ENCODE assay signal across 28 cellular contexts in genomic region chr4:566508-567295, GRCh38. TPM values are rescaled to one million over a fixed set of nuclear protein-coding genes. Genes with fewer than 3 reads are reported as not detected.
DNase-seq lines count a peak whose midpoint lies in the region; ATAC-seq, FAIRE-seq and TF ChIP-seq lines count a peak whose summit lies in the region.
"Had no signal": no experiment of that assay in that cellular context is flagged by ENCODE, and none has a peak within 500 bp of the region (broad histone marks: within the 10 kb centered on the region; RNA-seq: fewer than 3 reads in every experiment).

No MANE protein-coding gene starts in this region.

- FAIRE-seq in D721Med (lab: Jason Lieb, UNC): no peak
- FAIRE-seq: GM18507, small intestine had no signal

- H3K27me3 ChIP-seq in IMR-90 (ENCODE audit: control insufficient read depth, insufficient read depth, low read length) (no peaks in the 10 kb centered on the region; the same call in 1 of the 2 replicates), Peyer's patch (no peaks in the 10 kb centered on the region), psoas muscle (ENCODE audit: insufficient read depth in 3 of 3, low read length in 2 of 3) (peaks cover 0 to 25% (median 2%) of the 10 kb centered on the region in 3 donors), body of pancreas (no peaks in the 10 kb centered on the region)

- H3K23ac ChIP-seq in IMR-90 (ENCODE audit: low read depth, low read length): no peak overlapping the region

- H3K9me1 ChIP-seq in IMR-90 (ENCODE audit: insufficient read depth, low read length): no peaks in the 10 kb centered on the region

- H3K9me3 ChIP-seq in IMR-90 (ENCODE audit: control insufficient read depth, insufficient read depth, low read length) (peaks cover 3% of the 10 kb centered on the region; the same call in 1 of the 2 replicates), Peyer's patch (no peaks in the 10 kb centered on the region), psoas muscle (no peaks in the 10 kb centered on the region), body of pancreas (no peaks in the 10 kb centered on the region)

- DNase-seq in AG08395 (ENCODE audit: low spot score) (peak; percentile 21), D721Med (ENCODE audit: insufficient read length, low spot score) (peak; percentile 53), IMR-90 (peak; percentile 5), hepatic stellate cell (ENCODE audit: low spot score) (peak; percentile 45), Peyer's patch (no peak), psoas muscle (no peak), body of pancreas (no peak)
- DNase-seq: activated CD4-positive, alpha-beta T cell treated with anti-CD3 and anti-CD28 coated beads, Interleukin-2, amount 10 ng/mL, durations not matched to agents 24 days and 14 days; activated naive CD4-positive, alpha-beta T cell treated with anti-CD3 and anti-CD28 coated beads, Interleukin-2, amount 50 U/mL, for 16 hours; activated T-cell treated with anti-CD3 and anti-CD28 coated beads, Interleukin-2, amount 50 U/mL, for 48 hours; Calu3; dermis blood vessel endothelial cell; GM23248; NCI-H1417 treated with DMSO at 0.1 percent for 48 hours; occipital lobe; retina; small intestine; stimulated activated CD4-positive, alpha-beta T cell treated with anti-CD3 and anti-CD28 coated beads, Interleukin-2, amount 100 ng/mL, for 24 hours; WERI-Rb-1 had no signal

- H3K9ac ChIP-seq in IMR-90 (ENCODE audit: low read depth, low read length): no peak overlapping the region
- H3K9ac ChIP-seq: GM23248 had no signal

- no peak overlapping the region for H2BK15ac ChIP-seq in IMR-90 (ENCODE audit: low read depth, low read length)

- ATAC-seq in IMR-90 (ENCODE audit: low read depth) (no peak; the same call in 1 of the 2 replicates), GM21381 (IDR thresholded peaks at IDR 0.05; ENCODE audit: unreplicated experiment) (no peak), psoas muscle (no peak), body of pancreas (no peak)
- ATAC-seq: stimulated activated effector memory CD8-positive, alpha-beta T cell treated with anti-CD3 and anti-CD28 coated beads, Interleukin-12 subunit alpha, Interleukin-12 subunit beta, amount 100 ng/mL, for 72 hours had no signal

- TF ChIP-seq CTCF in D721Med (IDR thresholded peaks at IDR 0.05; ENCODE audit: insufficient read depth, missing control alignments) (no peak), IMR-90 (conservative IDR thresholded peaks at IDR 0.05; ENCODE audit: low read depth, low read length) (no peak), Peyer's patch (IDR thresholded peaks at IDR 0.05) (no peak), psoas muscle (IDR thresholded peaks at IDR 0.05) (no peak), body of pancreas (IDR thresholded peaks at IDR 0.05) (no peak)

- no peak overlapping the region for H2BK120ac ChIP-seq in IMR-90 (ENCODE audit: low read depth, low read length)

- 10% methylated on average over 2 of the region's 2 CpGs; no CpG with 5 or more reads in 1 of the 2 experiments for WGBS in IMR-90 (ENCODE audit: extremely low coverage in 2 of 2, insufficient read length in 1 of 2), 2 experiments
- WGBS in psoas muscle, 3 donors: 47 to 61% (median 51%) methylated on average over 2 of the region's 2 CpGs
- 29 to 50% methylated on average over 1 to 2 of the region's 2 CpGs for WGBS in body of pancreas, 2 donors

- CTCF ChIA-PET in IMR-90 (lab: Yijun Ruan, JAX): no interaction called here

- no peaks in the 10 kb centered on the region for H3K79me1 ChIP-seq in IMR-90 (ENCODE audit: low read depth in 1 of 2, low read length in 2 of 2)

- no peak overlapping the region for H3K56ac ChIP-seq in IMR-90 (ENCODE audit: extremely low read depth, insufficient read depth, low read length)

- H3K4me2 ChIP-seq in IMR-90 (ENCODE audit: low read depth, low read length): no peak overlapping the region

- no TSS peak for BruUV-seq in IMR-90 (replicated peaks; lab: Mats Ljungman, UMichigan)

- no peak overlapping the region for H3K14ac ChIP-seq in IMR-90 (replicated peaks; ENCODE audit: low read depth, low read length)

- no peak overlapping the region for H3K4me3 ChIP-seq in IMR-90 (ENCODE audit: insufficient read depth, low read depth, low read length)
- no peak overlapping the region for H3K4me3 ChIP-seq in Peyer's patch
- H3K4me3 ChIP-seq in psoas muscle: no peak overlapping the region
- no peak overlapping the region for H3K4me3 ChIP-seq in body of pancreas
- H3K4me3 ChIP-seq: GM23248 had no signal

- H4K8ac ChIP-seq in IMR-90 (ENCODE audit: low read depth in 2 of 2, low read length in 2 of 2): no peak overlapping the region

- no peak overlapping the region for H2AK9ac ChIP-seq in IMR-90 (replicated peaks; ENCODE audit: low read depth, low read length, poor library complexity)

- no peak overlapping the region for H4K5ac ChIP-seq in IMR-90 (ENCODE audit: low read depth, low read length)

- no peak overlapping the region for H3K4ac ChIP-seq in IMR-90 (ENCODE audit: low read depth, low read length)

- H3K27ac ChIP-seq in IMR-90 (ENCODE audit: insufficient read depth, low read length) (no peak overlapping the region), Peyer's patch (no peak overlapping the region), psoas muscle (no peak overlapping the region), body of pancreas (no peak overlapping the region)
- H3K27ac ChIP-seq: GM23248, WERI-Rb-1 had no signal

- no peak overlapping the region for H2BK20ac ChIP-seq in IMR-90 (ENCODE audit: low read depth, low read length)

- no peak overlapping the region for H2AFZ ChIP-seq in IMR-90 (replicated peaks; ENCODE audit: low read length, poor library complexity)
- H2AFZ ChIP-seq: GM23248 had no signal

- peaks cover 3% of the 10 kb centered on the region; the same call in 1 of the 2 replicates for H4K20me1 ChIP-seq in IMR-90 (ENCODE audit: insufficient read depth, low read length)

- POLR2A ChIA-PET in IMR-90 (lab: Charles Lee; ENCODE audit: unreplicated experiment): no interaction called here

- H3K4me1 ChIP-seq in IMR-90 (ENCODE audit: control insufficient read depth, insufficient read depth, low read length) (no peaks in the 10 kb centered on the region), Peyer's patch (no peaks in the 10 kb centered on the region), psoas muscle (no peaks in the 10 kb centered on the region), body of pancreas (no peaks in the 10 kb centered on the region)

- TF ChIP-seq POLR2A in IMR-90 (IDR thresholded peaks at IDR 0.05; ENCODE audit: low read depth, low read length) (no peak), Peyer's patch (IDR thresholded peaks at IDR 0.05) (no peak), body of pancreas (IDR thresholded peaks at IDR 0.05) (no peak)

- in situ Hi-C loops in IMR-90 (cut with MboI; ENCODE audit: low sequenced_read_pairs): no loop called here

- no peak overlapping the region for H4K91ac ChIP-seq in IMR-90 (ENCODE audit: insufficient read depth, low read depth, low read length)

- H3K18ac ChIP-seq in IMR-90 (ENCODE audit: low read depth, low read length): no peak overlapping the region

- H2BK5ac ChIP-seq in IMR-90 (ENCODE audit: low read depth, low read length, poor library complexity, severe bottlenecking): no peak overlapping the region

- no peak for TF ChIP-seq RAD21 in IMR-90 (IDR thresholded peaks at IDR 0.05; ENCODE audit: low read length)

- H3K36me3 ChIP-seq in IMR-90 (ENCODE audit: control insufficient read depth, insufficient read depth, low read length) (no peaks in the 10 kb centered on the region), Peyer's patch (no peaks in the 10 kb centered on the region), psoas muscle (ENCODE audit: insufficient read depth in 1 of 2, low read depth in 1 of 2) (no peaks in the 10 kb centered on the region), body of pancreas (replicated peaks in 1 of 2; ENCODE audit: insufficient read depth in 1 of 2, low read depth in 2 of 2) (no peaks in the 10 kb centered on the region)
- H3K36me3 ChIP-seq: WERI-Rb-1 had no signal

- H2AK5ac ChIP-seq in IMR-90 (ENCODE audit: low read depth, low read length): no peak overlapping the region

- dilution Hi-C loops in IMR-90 (cut with HindIII; ENCODE audit: low sequenced_read_pairs, unreplicated experiment): no loop called here

- intact Hi-C loops in IMR-90 (cut with micrococcal nuclease): no loop called here
- intact Hi-C loops in psoas muscle (cut with DNase I): no loop called here
- intact Hi-C loops in body of pancreas (cut with DNase I): no loop called here

TF ChIP-seq in IMR-90, 13 proteins besides CTCF, POLR2A, EP300 and RAD21 (continues in another document):
- no peak for TF ChIP-seq MXI1 (IDR thresholded peaks at IDR 0.05; ENCODE audit: borderline replicate concordance, low read depth, low read length)
- no peak for TF ChIP-seq RFX5 (IDR thresholded peaks at IDR 0.05; ENCODE audit: low read depth, low read length)
- no peak for TF ChIP-seq SMC3 (IDR thresholded peaks at IDR 0.05; ENCODE audit: low read depth, low read length)
- no peak for TF ChIP-seq ELK1 (IDR thresholded peaks at IDR 0.05; ENCODE audit: borderline replicate concordance, low read depth, low read length)
- TF ChIP-seq CEBPB (IDR thresholded peaks at IDR 0.05; ENCODE audit: low read depth, low read length): no peak
- TF ChIP-seq NFE2L2 (IDR thresholded peaks at IDR 0.05; ENCODE audit: low read depth, low read length): no peak

RNA-seq across cellular contexts. Expression of gene TMEM271, which starts 9.4 kb away (rescaled TPM):
- not detected in 2 replicates for total RNA-seq in IMR-90 (2012; rRNA removed)
- not detected in 2 replicates for polyA plus RNA-seq in IMR-90 (2012; rRNA removed)
- not detected in 2 replicates for polyA plus RNA-seq in IMR-90 (2012; cell fraction: cytosol; rRNA removed)
- not detected in 2 replicates for polyA plus RNA-seq in IMR-90 (2012; cell fraction: nucleus; rRNA removed; ENCODE audit: low replicate concordance)
- not detected for total RNA-seq in Peyer's patch
- not detected for total RNA-seq in psoas muscle
- not detected for polyA plus RNA-seq in psoas muscle
- not detected for total RNA-seq in body of pancreas
- total RNA-seq: activated CD4-positive, alpha-beta T cell treated with anti-CD3 and anti-CD28 coated beads, Interleukin-2, amount 10 ng/mL, durations not matched to agents 24 days and 14 days; Calu3; dermis blood vessel endothelial cell; glomerular endothelial cell; GM23248; M059J; NCI-H460; RPMI7951; T-helper 2 cell treated with Interferon-gamma antibody and Interleukin-4, amounts not matched to agents 100 ng/mL and 5 ng/mL, for 36 hours had no signal
- polyA plus RNA-seq: CD14-positive monocyte, GM23248 had no signal

RNA-seq across cellular contexts. Expression of gene PDE6B, which starts 58.7 kb away (rescaled TPM):
- total RNA-seq in IMR-90 (2012; rRNA removed): under 0.01 TPM in 1 of 2 replicates, not detected in the other
- not detected in 2 replicates for polyA plus RNA-seq in IMR-90 (2012; rRNA removed)
- polyA plus RNA-seq in IMR-90 (2012; cell fraction: cytosol; rRNA removed): 0.10 TPM in 1 of 2 replicates, not detected in the other
- polyA plus RNA-seq in IMR-90 (2012; cell fraction: nucleus; rRNA removed; ENCODE audit: low replicate concordance): 0.02 and 0.13 TPM in 2 replicates
- 1 to 10 TPM in 2 of 4 donors, under 1 TPM in 1, not detected in 1; 0.27 to 1.8 (median 1.4) TPM for total RNA-seq in Peyer's patch
- under 1 TPM in 3 of 4 donors, not detected in 1; 0.30 to 0.39 (median 0.32) TPM for total RNA-seq in psoas muscle
- under 1 TPM; 0.03 to 0.48 (median 0.09) TPM for polyA plus RNA-seq in psoas muscle
- total RNA-seq in body of pancreas: under 1 TPM in 1 of 2 donors, not detected in 1; 0.26 TPM
- total RNA-seq: Calu3, M059J, NCI-H460, RPMI7951 had no signal
- polyA plus RNA-seq: GM23248 had no signal

Comparison
In these comparisons a context has a peak if more than half of its experiments do, and no peak if none do; other contexts are left out.
1. DNase-seq: peak in AG08395 (single experiment), D721Med (single experiment), IMR-90 (single experiment) and hepatic stellate cell (single experiment); none in Peyer's patch (0 of 3), psoas muscle (0 of 2) and body of pancreas (0 of 4).